Comparison of ENCODE assay signal across 17 cellular contexts in genomic region chr9:35357826-35358225, GRCh38.
DNase-seq lines count a peak whose midpoint lies in the region; ATAC-seq and TF ChIP-seq lines count a peak whose summit lies in the region.
"Had no signal": no experiment of that assay in that cellular context is flagged by ENCODE, and none has a peak within 500 bp of the region (broad histone marks: within the 10 kb centered on the region; RNA-seq: fewer than 3 reads in every experiment).

No MANE protein-coding gene starts in this region.

- intact Hi-C loops in psoas muscle (cut with DNase I): no loop called here

- peak; percentile 32 to 90 (median 79) for ATAC-seq in psoas muscle
- ATAC-seq: T-cell had no signal

- no peak overlapping the region for H3K27ac ChIP-seq in psoas muscle
- H3K27ac ChIP-seq: HL-60, KMS-11, RWPE1 had no signal

- WGBS in psoas muscle, 3 donors: 29 to 51% (median 35%) methylated on average over 4 of the region's 4 CpGs

- no peaks in the 10 kb centered on the region for H3K36me3 ChIP-seq in psoas muscle (ENCODE audit: insufficient read depth in 1 of 2, low read depth in 1 of 2)

- no peak overlapping the region for H3K4me3 ChIP-seq in psoas muscle

- DNase-seq in NCI-H187 treated with DMSO at 0.1 percent for 48 hours (lab: John Stamatoyannopoulos, UW) (peak; percentile 21), NCI-H187 (lab: John Stamatoyannopoulos, UW) (no peak), NCI-H2029 treated with DMSO at 0.1 percent for 48 hours (lab: John Stamatoyannopoulos, UW) (peak; percentile 85), NCI-H510A (lab: John Stamatoyannopoulos, UW) (peak; percentile 18), psoas muscle (no peak), NCI-H1105 (lab: John Stamatoyannopoulos, UW) (no peak), NCI-H2196 (lab: John Stamatoyannopoulos, UW; ENCODE audit: unreplicated experiment) (no peak)
- no peak for DNase-seq in activated T-cell treated with anti-CD3 and anti-CD28 coated beads, Interleukin-2, amount 50 U/mL, for 48 hours
- DNase-seq: DND-41, NCI-H1048, NCI-H1694, NCI-H82, SHP77, T-cell had no signal

- H3K27me3 ChIP-seq in psoas muscle (ENCODE audit: insufficient read depth in 3 of 3, low read length in 2 of 3): no peaks in the 10 kb centered on the region

- no peaks in the 10 kb centered on the region for H3K9me3 ChIP-seq in psoas muscle

- TF ChIP-seq CTCF in psoas muscle (IDR thresholded peaks at IDR 0.05): no peak

- peaks cover 8% of the 10 kb centered on the region for H3K4me1 ChIP-seq in psoas muscle

Comparison
In these comparisons a context has a peak if more than half of its experiments do, and no peak if none do; other contexts are left out.
1. DNase-seq: peak in NCI-H187 treated with DMSO at 0.1 percent for 48 hours (single experiment), NCI-H2029 treated with DMSO at 0.1 percent for 48 hours (single experiment) and NCI-H510A (single experiment); none in NCI-H187 (0 of 2), psoas muscle (0 of 2), activated T-cell treated with anti-CD3 and anti-CD28 coated beads, Interleukin-2, amount 50 U/mL, for 48 hours (0 of 2), NCI-H1105 (single experiment) and NCI-H2196 (single experiment).